14 cellular contexts compared by ENCODE assay signal in the genomic region with DNA sequence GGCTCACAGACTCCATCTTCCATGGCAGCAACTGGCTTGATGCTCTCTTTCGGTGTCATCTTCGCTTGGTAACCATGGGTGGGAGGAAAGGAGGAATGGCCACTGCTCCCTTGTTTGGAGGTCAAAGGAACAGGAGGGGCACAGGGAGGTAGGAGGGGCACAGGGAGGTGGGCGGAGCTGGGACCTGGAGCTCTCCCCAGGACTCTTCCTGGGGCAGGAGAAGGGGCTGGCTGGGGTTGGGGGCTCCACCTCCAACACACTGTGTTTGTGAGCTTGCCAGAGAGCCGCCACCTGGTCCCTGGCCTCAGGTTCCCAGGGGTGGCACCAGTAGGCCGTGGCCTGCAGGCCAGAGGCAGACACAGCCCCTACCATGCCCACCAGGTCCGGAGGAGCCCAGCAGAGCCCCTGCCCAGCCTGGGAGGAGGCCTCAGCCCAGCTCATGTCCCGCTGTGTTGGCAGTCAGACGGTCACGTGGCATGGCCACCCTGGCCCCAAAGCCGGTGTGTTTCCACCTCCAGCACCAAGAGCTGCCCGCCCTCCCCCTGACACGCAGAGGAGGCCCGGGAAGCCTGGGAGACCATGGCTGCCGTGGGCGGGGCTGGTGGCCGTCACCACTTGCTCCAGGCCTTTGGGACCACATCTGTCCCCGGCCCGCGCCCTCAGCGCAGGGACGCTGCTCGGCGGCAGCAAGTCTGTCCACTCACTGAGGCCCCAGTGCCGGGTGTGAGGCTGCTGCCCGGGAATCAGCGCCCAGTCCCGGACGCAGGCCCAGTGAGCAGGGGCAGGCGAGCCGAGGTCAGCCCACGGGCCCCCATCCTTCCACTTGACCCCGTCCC.
A peak's percentile ranks its signal among the peaks of the same experiment; 100 is the strongest.
DNase-seq lines count a peak whose midpoint lies in the region; ATAC-seq and TF ChIP-seq lines count a peak whose summit lies in the region.
"Had no signal": no experiment of that assay in that cellular context is flagged by ENCODE, and none has a peak within 500 bp of the region (broad histone marks: within the 10 kb centered on the region; RNA-seq: fewer than 3 reads in every experiment).

No MANE protein-coding gene starts in this region.

- ATAC-seq in CD4-positive, CD25-positive, alpha-beta regulatory T cell (ENCODE audit: low read depth in 2 of 2): no peak
- no peak for ATAC-seq in IMR-90 (ENCODE audit: low read depth)
- ATAC-seq: stimulated activated naive B cell treated with anti-CD40 and anti-IgM and Interleukin-4, amounts not matched to agents 10 μg/mL and 1 μg/mL and 100 μg/mL, for 72 hours had no signal

- H4K20me1 ChIP-seq in IMR-90 (ENCODE audit: insufficient read depth, low read length): no peaks in the 10 kb centered on the region
- no peaks in the 10 kb centered on the region for H4K20me1 ChIP-seq in neural progenitor cell (ENCODE audit: low read depth)
- H4K20me1 ChIP-seq in OCI-LY7 (ENCODE audit: insufficient read depth, low read length): no peaks in the 10 kb centered on the region

- CTCF ChIA-PET in IMR-90 (lab: Yijun Ruan, JAX): no interaction called here
- CTCF ChIA-PET in OCI-LY7 (lab: Charles Lee; ENCODE audit: unreplicated experiment): no interaction called here

- H2BK5ac ChIP-seq in IMR-90 (ENCODE audit: low read depth, low read length, poor library complexity, severe bottlenecking): no peak overlapping the region

- H4K91ac ChIP-seq in IMR-90 (ENCODE audit: insufficient read depth, low read depth, low read length): no peak overlapping the region

- no peak overlapping the region for H2BK20ac ChIP-seq in IMR-90 (ENCODE audit: low read depth, low read length)

- H3K4me3 ChIP-seq in CD4-positive, CD25-positive, alpha-beta regulatory T cell (ENCODE audit: low read depth, low read length): no peak overlapping the region
- H3K4me3 ChIP-seq in IMR-90 (ENCODE audit: insufficient read depth, low read depth, low read length): no peak overlapping the region
- H3K4me3 ChIP-seq in neural progenitor cell: no peak overlapping the region
- no peak overlapping the region for H3K4me3 ChIP-seq in OCI-LY7 (ENCODE audit: low read depth, low read length, poor library complexity, severe bottlenecking)
- H3K4me3 ChIP-seq: BLaER1, prostate gland had no signal

- no peaks in the 10 kb centered on the region for H3K36me3 Mint-ChIP-seq in CD4-positive, CD25-positive, alpha-beta regulatory T cell
- H3K36me3 Mint-ChIP-seq in endothelial cell (ENCODE audit: low read depth, unreplicated experiment) (no peaks in the 10 kb centered on the region), neural progenitor cell (no peaks in the 10 kb centered on the region)
- H3K36me3 Mint-ChIP-seq: stimulated activated naive B cell treated with anti-CD40 and anti-IgM and Interleukin-4, amounts not matched to agents 10 μg/mL and 1 μg/mL and 100 μg/mL, for 72 hours had no signal

- intact Hi-C loops in IMR-90 (cut with micrococcal nuclease): no loop called here
- intact Hi-C loops in OCI-LY7 (cut with micrococcal nuclease; ENCODE audit: unreplicated experiment): no loop called here

- H2AK9ac ChIP-seq in IMR-90 (replicated peaks; ENCODE audit: low read depth, low read length, poor library complexity): peak overlapping the region; percentile 73

- dilution Hi-C loops in IMR-90 (cut with HindIII; ENCODE audit: low sequenced_read_pairs, unreplicated experiment): no loop called here

- TF ChIP-seq CTCF in IMR-90 (conservative IDR thresholded peaks at IDR 0.05; ENCODE audit: low read depth, low read length): no peak
- TF ChIP-seq CTCF in endothelial cell (IDR thresholded peaks at IDR 0.05; ENCODE audit: unreplicated experiment): no peak
- no peak for TF ChIP-seq CTCF in neural progenitor cell (IDR thresholded peaks at IDR 0.05)
- TF ChIP-seq CTCF in OCI-LY7 (conservative IDR thresholded peaks at IDR 0.05; ENCODE audit: low read length): no peak

- H3K9me2 ChIP-seq in OCI-LY7 (ENCODE audit: insufficient read depth, low read length): no peaks in the 10 kb centered on the region

- H2AK5ac ChIP-seq in IMR-90 (ENCODE audit: low read depth, low read length): peak overlapping the region; percentile 86; the same call in 1 of the 2 replicates

- H3K27ac ChIP-seq in CD4-positive, CD25-positive, alpha-beta regulatory T cell (ENCODE audit: insufficient read depth, low read length, poor library complexity, severe bottlenecking): no peak overlapping the region
- H3K27ac ChIP-seq in IMR-90 (ENCODE audit: insufficient read depth, low read length) (no peak overlapping the region), neural progenitor cell (no peak overlapping the region), OCI-LY7 (ENCODE audit: low read depth, low read length, poor library complexity, severe bottlenecking) (no peak overlapping the region)
- H3K27ac ChIP-seq: prostate gland had no signal

- no peaks in the 10 kb centered on the region for H3K36me3 ChIP-seq in CD4-positive, CD25-positive, alpha-beta regulatory T cell (ENCODE audit: control insufficient read depth, insufficient read depth, low read length)
- H3K36me3 ChIP-seq in IMR-90 (ENCODE audit: control insufficient read depth, insufficient read depth, low read length) (no peaks in the 10 kb centered on the region), neural progenitor cell (no peaks in the 10 kb centered on the region), OCI-LY7 (ENCODE audit: insufficient read depth, low read length) (no peaks in the 10 kb centered on the region)
- H3K36me3 ChIP-seq: BLaER1, prostate gland had no signal

- BruUV-seq in IMR-90 (replicated peaks; lab: Mats Ljungman, UMichigan) (no TSS peak), OCI-LY7 (replicated peaks; lab: Mats Ljungman, UMichigan) (no TSS peak)

- H3K4me1 ChIP-seq in CD4-positive, CD25-positive, alpha-beta regulatory T cell (ENCODE audit: control insufficient read depth, insufficient read depth, low read length, poor library complexity, severe bottlenecking): peaks cover 38% of the 10 kb centered on the region
- peaks cover 29% of the 10 kb centered on the region for H3K4me1 ChIP-seq in IMR-90 (ENCODE audit: control insufficient read depth, insufficient read depth, low read length)
- H3K4me1 ChIP-seq in neural progenitor cell: peaks cover 40% of the 10 kb centered on the region
- H3K4me1 ChIP-seq in OCI-LY7 (ENCODE audit: insufficient read depth, low read length, poor library complexity, severe bottlenecking): no peaks in the 10 kb centered on the region

- H3K9me3 Mint-ChIP-seq in CD4-positive, CD25-positive, alpha-beta regulatory T cell: no peaks in the 10 kb centered on the region
- H3K9me3 Mint-ChIP-seq in endothelial cell (ENCODE audit: unreplicated experiment) (no peaks in the 10 kb centered on the region), neural progenitor cell (no peaks in the 10 kb centered on the region)
- H3K9me3 Mint-ChIP-seq: stimulated activated naive B cell treated with anti-CD40 and anti-IgM and Interleukin-4, amounts not matched to agents 10 μg/mL and 1 μg/mL and 100 μg/mL, for 72 hours had no signal

- DNase-seq in CD4-positive, CD25-positive, alpha-beta regulatory T cell: no peak
- no peak for DNase-seq in IMR-90
- no peak for DNase-seq in endothelial cell (ENCODE audit: low spot score)
- no peak for DNase-seq in neural progenitor cell (ENCODE audit: low spot score)
- no peak for DNase-seq in stimulated activated CD4-positive, alpha-beta T cell treated with anti-CD3 and anti-CD28 coated beads, Interleukin-1b, Interleukin-23, amount 100 ng/mL, for 48 hours
- DNase-seq in activated effector memory CD4-positive, alpha-beta T cell treated with anti-CD3 and anti-CD28 coated beads, Interleukin-2, amount 50 U/mL, for 16 hours: no peak
- no peak for DNase-seq in HCEC 1CT
- no peak for DNase-seq in OCI-LY7 (ENCODE audit: low spot score)
- DNase-seq: activated CD8-positive, alpha-beta memory T cell treated with anti-CD3 and anti-CD28 coated beads for 24 hours; NCI-H1092; stimulated activated CD4-positive, alpha-beta T cell treated with anti-CD3 and anti-CD28 coated beads, Interleukin-4, amount 100 ng/mL, for 1 hour; stimulated activated naive B cell treated with anti-CD40 and anti-IgM and Interleukin-4, amounts not matched to agents 10 μg/mL and 1 μg/mL and 100 μg/mL, for 72 hours had no signal

- no peaks in the 10 kb centered on the region for H3K27me3 Mint-ChIP-seq in CD4-positive, CD25-positive, alpha-beta regulatory T cell
- H3K27me3 Mint-ChIP-seq in endothelial cell (ENCODE audit: unreplicated experiment): peaks cover 4% of the 10 kb centered on the region
- peaks cover 2% of the 10 kb centered on the region for H3K27me3 Mint-ChIP-seq in neural progenitor cell (ENCODE audit: insufficient read depth, low read depth)

- H3K79me2 ChIP-seq in neural progenitor cell (ENCODE audit: low read depth) (no peaks in the 10 kb centered on the region), OCI-LY7 (ENCODE audit: insufficient read depth, low read depth, low read length) (no peaks in the 10 kb centered on the region)

- H3K9ac ChIP-seq in IMR-90 (ENCODE audit: low read depth, low read length) (no peak overlapping the region), neural progenitor cell (no peak overlapping the region)

- H3K4me2 ChIP-seq in IMR-90 (ENCODE audit: low read depth, low read length) (no peak overlapping the region), neural progenitor cell (no peak overlapping the region), OCI-LY7 (ENCODE audit: low read length) (no peak overlapping the region)

- H3K56ac ChIP-seq in IMR-90 (ENCODE audit: extremely low read depth, insufficient read depth, low read length): no peak overlapping the region

- POLR2A ChIA-PET in IMR-90 (lab: Charles Lee; ENCODE audit: unreplicated experiment) (no interaction called here), OCI-LY7 (lab: Charles Lee) (no interaction called here)

- no peak for TF ChIP-seq RAD21 in IMR-90 (IDR thresholded peaks at IDR 0.05; ENCODE audit: low read length)

- H4K8ac ChIP-seq in IMR-90 (ENCODE audit: low read depth in 2 of 2, low read length in 2 of 2): peak overlapping the region in 1 of 2 experiments; percentile 50; a peak in 1 of 4 replicates

- no peak overlapping the region for H2BK15ac ChIP-seq in IMR-90 (ENCODE audit: low read depth, low read length)

- peak overlapping the region in 2 of 3 donors; percentile 58 to 86 for H3K27ac Mint-ChIP-seq in CD4-positive, CD25-positive, alpha-beta regulatory T cell
- H3K27ac Mint-ChIP-seq in endothelial cell (ENCODE audit: unreplicated experiment) (peak overlapping the region; percentile 84), neural progenitor cell (peak overlapping the region; percentile 95)
- H3K27ac Mint-ChIP-seq: stimulated activated naive B cell treated with anti-CD40 and anti-IgM and Interleukin-4, amounts not matched to agents 10 μg/mL and 1 μg/mL and 100 μg/mL, for 72 hours had no signal

- H3K79me1 ChIP-seq in IMR-90 (ENCODE audit: low read depth in 1 of 2, low read length in 2 of 2): peaks cover 0 to 17% of the 10 kb centered on the region in 2 experiments; a peak in 1 of 4 replicates

- peaks cover 29% of the 10 kb centered on the region for H3F3A ChIP-seq in neural progenitor cell (ENCODE audit: low read depth)

- H2AFZ ChIP-seq in IMR-90 (replicated peaks; ENCODE audit: low read length, poor library complexity): peak overlapping the region; percentile 83
- no peak overlapping the region for H2AFZ ChIP-seq in neural progenitor cell (replicated peaks)
- no peak overlapping the region for H2AFZ ChIP-seq in OCI-LY7 (ENCODE audit: low read length)

- peak overlapping the region in 2 of 4 donors; percentile 36 to 46 for H3K4me3 Mint-ChIP-seq in CD4-positive, CD25-positive, alpha-beta regulatory T cell
- H3K4me3 Mint-ChIP-seq in endothelial cell (ENCODE audit: unreplicated experiment) (no peak overlapping the region), neural progenitor cell (no peak overlapping the region)

- H3K14ac ChIP-seq in IMR-90 (replicated peaks; ENCODE audit: low read depth, low read length): no peak overlapping the region

- 94% methylated on average over 15 of the region's 32 CpGs; no CpG with 5 or more reads in 1 of the 2 experiments for WGBS in IMR-90 (ENCODE audit: extremely low coverage in 2 of 2, insufficient read length in 1 of 2), 2 experiments

- no peak overlapping the region for H4K5ac ChIP-seq in IMR-90 (ENCODE audit: low read depth, low read length)

- TF ChIP-seq POLR2A in IMR-90 (IDR thresholded peaks at IDR 0.05; ENCODE audit: low read depth, low read length): no peak

- H3K4me1 Mint-ChIP-seq in CD4-positive, CD25-positive, alpha-beta regulatory T cell: peaks cover 0 to 15% (median 0%) of the 10 kb centered on the region in 4 donors
- H3K4me1 Mint-ChIP-seq in endothelial cell (ENCODE audit: unreplicated experiment) (no peaks in the 10 kb centered on the region), neural progenitor cell (peaks cover 22% of the 10 kb centered on the region)

- no peak overlapping the region for H2BK120ac ChIP-seq in IMR-90 (ENCODE audit: low read depth, low read length)

- in situ Hi-C loops in IMR-90 (cut with MboI; ENCODE audit: low sequenced_read_pairs): no loop called here

- no peak overlapping the region for H3K23ac ChIP-seq in IMR-90 (ENCODE audit: low read depth, low read length)

- no peaks in the 10 kb centered on the region for H3K9me3 ChIP-seq in CD4-positive, CD25-positive, alpha-beta regulatory T cell (ENCODE audit: control insufficient read depth in 2 of 2, low read length in 2 of 2)
- no peaks in the 10 kb centered on the region for H3K9me3 ChIP-seq in IMR-90 (ENCODE audit: control insufficient read depth, insufficient read depth, low read length)
- no peaks in the 10 kb centered on the region for H3K9me3 ChIP-seq in neural progenitor cell (ENCODE audit: low read depth)
- H3K9me3 ChIP-seq in OCI-LY7 (ENCODE audit: low read length): no peaks in the 10 kb centered on the region
- H3K9me3 ChIP-seq: BLaER1, prostate gland had no signal

- H3K4ac ChIP-seq in IMR-90 (ENCODE audit: low read depth, low read length): 0 out of 2 replicates have a peak overlapping the region, but pooled peaks have one; percentile 54

- H3K9me1 ChIP-seq in IMR-90 (ENCODE audit: insufficient read depth, low read length): no peaks in the 10 kb centered on the region

- H3K27me3 ChIP-seq in CD4-positive, CD25-positive, alpha-beta regulatory T cell (ENCODE audit: control insufficient read depth, insufficient read depth, low read length): no peaks in the 10 kb centered on the region
- no peaks in the 10 kb centered on the region for H3K27me3 ChIP-seq in IMR-90 (ENCODE audit: control insufficient read depth, insufficient read depth, low read length)
- no peaks in the 10 kb centered on the region for H3K27me3 ChIP-seq in neural progenitor cell

- H3K18ac ChIP-seq in IMR-90 (ENCODE audit: low read depth, low read length): no peak overlapping the region
